Comparison of ENCODE assay signal across 8 cellular contexts in genomic region chr11:120952503-120953229, GRCh38.
DNase-seq lines count a peak whose midpoint lies in the region; ATAC-seq and TF ChIP-seq lines count a peak whose summit lies in the region.

No MANE protein-coding gene starts in this region.

- H3K27me3 Mint-ChIP-seq in nephron progenitor cell (ENCODE audit: low read depth, poor library complexity) = peaks cover 44% of the 10 kb centered on the region

- intact Hi-C loops in PC-3 (cut with micrococcal nuclease) = loop anchor here (5.0 kb wide), 1 partner anchor 265 kb away; no protein-coding TSS in a partner anchor

- H3K36me3 ChIP-seq in PC-3 (ENCODE audit: low read depth, low read length) = no peaks in the 10 kb centered on the region

- H3K4me3 Mint-ChIP-seq in nephron progenitor cell = peak overlapping the region; percentile 21

- peak; percentile 82 for TF ChIP-seq CTCF in GM10248 (IDR thresholded peaks at IDR 0.05; ENCODE audit: control extremely low read depth, extremely low read depth, low read depth, missing control alignments)
- TF ChIP-seq CTCF in PC-3 (conservative IDR thresholded peaks at IDR 0.05; ENCODE audit: low read depth, low read length) = peak; percentile 90
- TF ChIP-seq CTCF in nephron progenitor cell (IDR thresholded peaks at IDR 0.05) = peak; percentile 75

- H3K27ac Mint-ChIP-seq in nephron progenitor cell = no peak overlapping the region

- H4K20me1 ChIP-seq in PC-3 (ENCODE audit: low read length) = no peaks in the 10 kb centered on the region

- H3K27ac ChIP-seq in PC-3 (ENCODE audit: low read length) = no peak overlapping the region

- H3K9me2 ChIP-seq in PC-3 (replicated peaks; ENCODE audit: low read length) = no peaks in the 10 kb centered on the region

- peak; percentile 80 for DNase-seq in GM10248 (ENCODE audit: extremely low spot score)
- DNase-seq in Jurkat, Clone E6-1 (ENCODE audit: low read depth, low spot score) = peak; percentile 39
- DNase-seq in PC-3 = peak; percentile 94
- DNase-seq in activated T-helper 1 cell treated with Interleukin-2 at 50 U/mL for 16 hours (ENCODE audit: low read depth) = peak; percentile 8
- peak; percentile 54 for DNase-seq in fibroblast of gingiva (ENCODE audit: low read depth)
- DNase-seq in nephron progenitor cell = peak; percentile 93
- DNase-seq in stimulated activated naive CD8-positive, alpha-beta T cell treated with anti-CD3 and anti-CD28 coated beads, Interleukin-15, Interleukin-2, amounts not matched to agents 100 U/mL and 50 U/mL, for 24 hours = peak; percentile 76
- DNase-seq in mesenteric fat pad (ENCODE audit: low spot score) = no peak

- H2AFZ ChIP-seq in PC-3 (ENCODE audit: low read length) = peak overlapping the region; percentile 84

- no peaks in the 10 kb centered on the region for H3K9me3 ChIP-seq in PC-3 (ENCODE audit: low read length)

- H3F3A ChIP-seq in PC-3 (ENCODE audit: low read length, unreplicated experiment) = no peaks in the 10 kb centered on the region

- H3K4me2 ChIP-seq in PC-3 (ENCODE audit: low read length) = peak overlapping the region; percentile 83

- ATAC-seq in PC-3 = peak; percentile 89
- peak; percentile 76 for ATAC-seq in stimulated activated naive CD8-positive, alpha-beta T cell treated with anti-CD3 and anti-CD28 coated beads, Interleukin-15, Interleukin-2, amounts not matched to agents 100 U/mL and 50 U/mL, for 24 hours

- H3K9me3 Mint-ChIP-seq in nephron progenitor cell = no peaks in the 10 kb centered on the region

- no peaks in the 10 kb centered on the region for H3K36me3 Mint-ChIP-seq in nephron progenitor cell (ENCODE audit: low read depth)

- H3K27me3 ChIP-seq in PC-3 (ENCODE audit: low read length) = peaks cover 56% of the 10 kb centered on the region

- H3K79me2 ChIP-seq in PC-3 (ENCODE audit: low read length) = no peaks in the 10 kb centered on the region

- CTCF ChIA-PET in GM10248 (lab: Yijun Ruan, JAX) = interaction anchor here (0.6 to 2.8 kb wide), 19 partner anchors 12 to 462 kb away, joined by 3 to 10 read pairs (median 3); partner anchors contain the start of gene GRIK4
- CTCF ChIA-PET in PC-3 (lab: Charles Lee) = interaction anchor here (0.6 to 1.0 kb wide), 2 partner anchors 40 to 268 kb away, joined by 5 read pairs; no protein-coding TSS in a partner anchor

- peaks cover 5% of the 10 kb centered on the region for H3K4me1 ChIP-seq in PC-3 (ENCODE audit: insufficient read depth, low read length)

- H3K4me3 ChIP-seq in Jurkat, Clone E6-1 (ENCODE audit: low read length) = no peak overlapping the region
- peak overlapping the region; percentile 51; the same call in 1 of the 2 replicates for H3K4me3 ChIP-seq in PC-3 (ENCODE audit: low read length)

- POLR2A ChIA-PET in GM10248 (lab: Yijun Ruan, JAX) = no interaction called here
- POLR2A ChIA-PET in PC-3 (lab: Charles Lee; ENCODE audit: unreplicated experiment) = no interaction called here

- H3K9ac ChIP-seq in PC-3 (ENCODE audit: low read length) = no peak overlapping the region

- H3K4me1 Mint-ChIP-seq in nephron progenitor cell = peaks cover 21% of the 10 kb centered on the region

- no TSS peak for BruUV-seq in PC-3 (replicated peaks; lab: Mats Ljungman, UMichigan)
